Comparison of ENCODE assay signal across 12 cellular contexts in the genomic region with DNA sequence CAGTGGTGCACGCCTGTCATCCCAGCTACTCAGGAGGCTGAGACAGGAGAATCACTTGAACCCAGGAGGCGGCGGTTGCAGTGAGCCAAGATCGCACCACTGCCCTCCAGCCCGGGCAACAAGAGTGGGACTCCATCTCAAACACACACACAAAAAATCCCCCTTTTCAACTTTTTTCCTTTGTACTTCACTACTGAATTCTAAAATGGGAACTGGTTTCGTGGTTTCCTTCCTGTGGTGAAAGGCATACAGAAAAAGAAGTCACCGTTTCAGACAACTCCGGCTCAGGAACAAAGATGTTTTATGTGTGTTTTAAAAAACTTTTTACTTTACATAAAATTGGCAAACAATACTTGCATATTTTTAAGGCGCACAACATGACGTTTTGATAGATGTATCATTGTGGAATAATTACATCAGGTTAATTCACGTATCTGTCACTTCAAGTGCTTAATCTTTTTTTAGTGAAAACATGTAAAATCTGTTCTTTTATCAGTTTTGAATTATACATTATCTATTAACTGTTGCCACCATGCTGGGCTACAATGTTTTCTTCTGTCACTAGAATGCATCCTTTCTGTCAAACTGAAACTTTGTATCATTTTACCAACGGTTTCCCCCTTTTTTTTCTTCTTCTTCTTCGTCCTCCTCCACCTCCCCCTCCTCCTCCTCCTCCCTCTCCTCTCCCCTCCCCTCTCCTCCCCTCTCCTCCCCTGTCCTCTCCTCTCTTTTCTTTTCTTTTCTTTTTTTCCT.
A peak's percentile ranks its signal among the peaks of the same experiment; 100 is the strongest.
DNase-seq lines count a peak whose midpoint lies in the region; ATAC-seq lines count a peak whose summit lies in the region.
"Had no signal": no experiment of that assay in that cellular context is flagged by ENCODE, and none has a peak within 500 bp of the region (broad histone marks: within the 10 kb centered on the region; RNA-seq: fewer than 3 reads in every experiment).

No MANE protein-coding gene starts in this region.

- H3K9me3 Mint-ChIP-seq in activated CD4-positive, alpha-beta T cell treated with anti-CD3 and anti-CD28 coated beads, Interleukin-2, amount 10 ng/mL, durations not matched to agents 7 days and 5 days: no peaks in the 10 kb centered on the region

- H3K4me3 ChIP-seq in MG63: no peak overlapping the region
- H3K4me3 ChIP-seq: SJSA1 had no signal

- ATAC-seq in HG02943 (IDR thresholded peaks at IDR 0.05; ENCODE audit: low read depth, unreplicated experiment) (peak; percentile 56), HG03442 (IDR thresholded peaks at IDR 0.05; ENCODE audit: unreplicated experiment) (no peak)

- no peaks in the 10 kb centered on the region for H3K36me3 ChIP-seq in MG63
- H3K36me3 ChIP-seq: SJSA1 had no signal

- H3K27ac Mint-ChIP-seq in activated CD4-positive, alpha-beta T cell treated with anti-CD3 and anti-CD28 coated beads, Interleukin-2, amount 10 ng/mL, durations not matched to agents 7 days and 5 days: peak overlapping the region; percentile 60

- H3K4me1 Mint-ChIP-seq in activated CD4-positive, alpha-beta T cell treated with anti-CD3 and anti-CD28 coated beads, Interleukin-2, amount 10 ng/mL, durations not matched to agents 7 days and 5 days: peaks cover 19% of the 10 kb centered on the region

- H3K36me3 Mint-ChIP-seq in activated CD4-positive, alpha-beta T cell treated with anti-CD3 and anti-CD28 coated beads, Interleukin-2, amount 10 ng/mL, durations not matched to agents 7 days and 5 days (ENCODE audit: low read depth): no peaks in the 10 kb centered on the region

- DNase-seq in activated CD4-positive, alpha-beta T cell treated with anti-CD3 and anti-CD28 coated beads, Interleukin-2, amount 10 ng/mL, durations not matched to agents 7 days and 5 days: peak; percentile 17
- DNase-seq in activated CD4-positive, alpha-beta T cell treated with anti-CD3 and anti-CD28 coated beads for 1 hour: no peak
- DNase-seq in RPMI8226 (peak; percentile 63), pons (ENCODE audit: low spot score) (peak; percentile 6), cerebellar nuclear complex (lab: John Stamatoyannopoulos, UW) (no peak), MG63 (no peak)
- DNase-seq: effector memory CD4-positive, alpha-beta T cell; NCI-H1417; stimulated activated CD4-positive, alpha-beta T cell treated with anti-CD3 and anti-CD28 coated beads, Interleukin-4, amount 100 ng/mL, for 24 hours had no signal

- no peaks in the 10 kb centered on the region for H3K27me3 ChIP-seq in MG63
- H3K27me3 ChIP-seq: SJSA1 had no signal

- CTCF ChIA-PET in activated CD4-positive, alpha-beta T cell treated with anti-CD3 and anti-CD28 coated beads, Interleukin-2, amount 10 ng/mL, durations not matched to agents 7 days and 5 days (lab: Charles Lee): no interaction called here

- no peaks in the 10 kb centered on the region for H3K9me3 ChIP-seq in MG63
- H3K9me3 ChIP-seq: SJSA1 had no signal

- peaks cover 5% of the 10 kb centered on the region for H3K27me3 Mint-ChIP-seq in activated CD4-positive, alpha-beta T cell treated with anti-CD3 and anti-CD28 coated beads, Interleukin-2, amount 10 ng/mL, durations not matched to agents 7 days and 5 days

- POLR2A ChIA-PET in activated CD4-positive, alpha-beta T cell treated with anti-CD3 and anti-CD28 coated beads, Interleukin-2, amount 10 ng/mL, durations not matched to agents 7 days and 5 days (lab: Charles Lee): no interaction called here

- peak overlapping the region; percentile 58 for H3K4me3 Mint-ChIP-seq in activated CD4-positive, alpha-beta T cell treated with anti-CD3 and anti-CD28 coated beads, Interleukin-2, amount 10 ng/mL, durations not matched to agents 7 days and 5 days

Comparison
In these comparisons a context has a peak if more than half of its experiments do, and no peak if none do; other contexts are left out.
1. DNase-seq: peak in activated CD4-positive, alpha-beta T cell treated with anti-CD3 and anti-CD28 coated beads, Interleukin-2, amount 10 ng/mL, durations not matched to agents 7 days and 5 days (single experiment), RPMI8226 (single experiment) and pons (single experiment); none in activated CD4-positive, alpha-beta T cell treated with anti-CD3 and anti-CD28 coated beads for 1 hour (single experiment), cerebellar nuclear complex (0 of 2) and MG63 (single experiment).